11 cellular contexts compared by ENCODE assay signal in the genomic region with DNA sequence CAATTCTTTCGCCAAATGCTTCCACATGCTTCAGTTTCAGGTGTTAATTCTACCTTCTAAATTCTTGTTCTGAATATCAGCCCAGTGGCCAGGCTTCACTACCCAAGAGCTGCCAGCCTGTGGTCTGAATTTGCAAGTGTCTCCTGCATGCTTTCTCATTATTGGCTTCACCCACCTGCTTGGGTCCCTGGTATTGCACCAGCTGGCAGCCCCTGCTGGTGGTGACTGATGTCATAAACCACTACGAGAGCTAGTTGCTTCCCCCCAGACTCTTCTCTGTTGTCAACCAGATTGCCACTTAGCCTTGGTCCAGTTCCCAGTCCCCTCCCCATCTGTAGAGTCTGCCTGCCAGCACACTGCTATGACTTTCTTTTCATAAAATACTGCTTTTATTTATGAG.
DNase-seq lines count a peak whose midpoint lies in the region; ATAC-seq lines count a peak whose summit lies in the region.
"Had no signal": no experiment of that assay in that cellular context is flagged by ENCODE, and none has a peak within 500 bp of the region (broad histone marks: within the 10 kb centered on the region; RNA-seq: fewer than 3 reads in every experiment).

No MANE protein-coding gene starts in this region.

- ATAC-seq in GM19351 (IDR thresholded peaks at IDR 0.05; ENCODE audit: unreplicated experiment) (peak; percentile 67), HG03045 (IDR thresholded peaks at IDR 0.05; ENCODE audit: unreplicated experiment) (peak; percentile 91)
- ATAC-seq: HCT116 had no signal

- DNase-seq in Ammon's horn (ENCODE audit: low spot score): peak; percentile 22
- peak; percentile 68 for DNase-seq in NCI-H2171 treated with DMSO at 0.1 percent for 48 hours (lab: John Stamatoyannopoulos, UW)
- DNase-seq in HUDEP-2 (lab: John Stamatoyannopoulos, UW; ENCODE audit: unreplicated experiment in 76 of 76): no peak
- no peak for DNase-seq in cerebellar nuclear complex (lab: John Stamatoyannopoulos, UW)
- DNase-seq in superior temporal gyrus (ENCODE audit: extremely low spot score): no peak
- DNase-seq in posterior cingulate gyrus: no peak
- DNase-seq: ACHN, foreskin fibroblast had no signal

- intact Hi-C loops in posterior cingulate gyrus (cut with DNase I): loop anchor here (10.0 kb wide), 1 partner anchor 65 kb away; no protein-coding TSS in a partner anchor

Comparison
In these comparisons a context has a peak if more than half of its experiments do, and no peak if none do; other contexts are left out.
1. DNase-seq: peak in Ammon's horn (single experiment) and NCI-H2171 treated with DMSO at 0.1 percent for 48 hours (single experiment); none in HUDEP-2 (0 of 76), cerebellar nuclear complex (0 of 2), superior temporal gyrus (single experiment) and posterior cingulate gyrus (0 of 10).